In the genomic region with DNA sequence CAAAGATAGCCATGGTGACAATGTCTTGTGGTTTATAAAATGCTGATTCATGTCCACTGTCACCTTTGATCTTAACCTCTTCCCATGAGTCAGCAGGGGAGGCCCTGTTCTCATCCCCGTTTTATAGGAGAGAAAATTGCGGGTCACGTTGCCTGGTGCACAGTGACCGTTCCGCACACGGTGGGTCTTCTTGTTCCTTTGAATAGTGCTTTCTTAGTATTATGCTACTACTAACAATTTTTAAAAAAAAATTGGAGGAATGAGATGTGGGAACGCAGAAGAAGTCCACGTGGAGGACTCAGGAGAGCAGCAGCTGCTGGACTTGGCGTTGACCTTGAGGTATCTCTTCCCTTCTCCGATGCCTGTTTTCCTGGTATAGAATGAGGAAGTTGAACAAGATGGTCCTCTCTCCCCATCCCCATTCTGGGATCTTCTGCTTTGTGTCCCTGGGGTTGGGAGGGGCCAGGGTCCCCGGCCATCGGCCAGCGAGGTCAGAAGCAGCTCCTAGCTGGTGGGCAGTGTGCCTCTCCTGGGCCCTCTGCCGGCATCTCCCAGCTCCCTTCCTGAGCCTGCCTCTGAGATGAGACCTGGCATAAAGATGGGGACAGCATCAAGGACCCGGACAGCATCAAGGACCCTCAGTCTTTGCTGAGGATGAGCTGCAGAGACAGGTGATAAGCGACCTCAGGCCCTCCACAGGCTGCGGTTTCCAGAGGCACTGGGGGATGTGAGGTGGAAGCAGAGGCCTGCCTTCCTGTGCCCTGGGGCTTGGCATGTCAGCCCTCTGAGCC, we compare ENCODE assay signal across 1 cellular context.
TF ChIP-seq lines count a peak whose summit lies in the region.

No MANE protein-coding gene starts in this region.

TF ChIP-seq in K562, 482 proteins besides CTCF, POLR2A, EP300 and RAD21 (continues in another document):
- TF ChIP-seq FOXK2 (conservative IDR thresholded peaks at IDR 0.05 in 1 of 2, IDR thresholded peaks at IDR 0.05 in 1 of 2; ENCODE audit: low read depth in 2 of 2) (0 out of 4 replicates have a peak, but pooled peaks of 1 of the 2 experiments have one; percentile 27), BACH1 (tag; IDR thresholded peaks at IDR 0.05) (peak; percentile 99), TCF7 (IDR thresholded peaks at IDR 0.05; ENCODE audit: borderline replicate concordance) (peak; percentile 91), SOX6 (IDR thresholded peaks at IDR 0.05) (peak; percentile 45), MAFG (tag; conservative IDR thresholded peaks at IDR 0.05) (peak; percentile 99), ATF7 (IDR thresholded peaks at IDR 0.05) (0 out of 2 replicates have a peak, but pooled peaks have one; percentile 31), MEIS2 (IDR thresholded peaks at IDR 0.05; ENCODE audit: partially characterized antibody) (peak; percentile 36), ZNF584 (CRISPR knock-in tag; IDR thresholded peaks at IDR 0.05; ENCODE audit: low read depth) (no peak), MAFF (IDR thresholded peaks at IDR 0.05; ENCODE audit: low read length) (peak; percentile 95), ZNF175 (CRISPR knock-in tag; IDR thresholded peaks at IDR 0.05; ENCODE audit: low read depth) (no peak), MYC (IDR thresholded peaks at IDR 0.05; ENCODE audit: low read depth, low read length) (peak; percentile 81), MYC (CRISPR knock-in tag; IDR thresholded peaks at IDR 0.05; ENCODE audit: borderline replicate concordance, low read depth) (no peak), TEAD4 (IDR thresholded peaks at IDR 0.05; ENCODE audit: low read length) (peak; percentile 50), TEAD4 (CRISPR knock-in tag; IDR thresholded peaks at IDR 0.05; ENCODE audit: borderline replicate concordance) (no peak), DPF2 (IDR thresholded peaks at IDR 0.05) (peak; percentile 88), MAFK (IDR thresholded peaks at IDR 0.05; ENCODE audit: low read length) (peak; percentile 94), SNIP1 (IDR thresholded peaks at IDR 0.05; ENCODE audit: low read depth) (no peak), L3MBTL2 (IDR thresholded peaks at IDR 0.05) (peak; percentile 89), ZEB2 (IDR thresholded peaks at IDR 0.05) (peak; percentile 39; the same call in 1 of the 2 replicates), ELF1 (tag; IDR thresholded peaks at IDR 0.05) (peak; percentile 39; the same call in 1 of the 2 replicates), ESRRA (IDR thresholded peaks at IDR 0.05; ENCODE audit: borderline replicate concordance, low read depth) (peak; percentile 97), NRF1 (conservative IDR thresholded peaks at IDR 0.05 in 1 of 2, IDR thresholded peaks at IDR 0.05 in 1 of 2) (no peak), SREBF1 (IDR thresholded peaks at IDR 0.05; ENCODE audit: borderline replicate concordance, low read depth, low read length) (no peak), ZNF253 (CRISPR knock-in tag; conservative IDR thresholded peaks at IDR 0.05) (no peak), GABPB1 (CRISPR knock-in tag; IDR thresholded peaks at IDR 0.05) (peak; percentile 32; the same call in 1 of the 2 replicates), ZNF79 (CRISPR knock-in tag; IDR thresholded peaks at IDR 0.05; ENCODE audit: low read depth) (no peak), ZNF263 (CRISPR knock-in tag; IDR thresholded peaks at IDR 0.05; ENCODE audit: borderline replicate concordance) (peak; percentile 64; the same call in 1 of the 2 replicates), SMARCC2 (IDR thresholded peaks at IDR 0.05; ENCODE audit: low read depth) (peak; percentile 73), SMARCE1 (IDR thresholded peaks at IDR 0.05) (peak; percentile 68), NBN (IDR thresholded peaks at IDR 0.05; ENCODE audit: low read depth) (peak; percentile 55; the same call in 1 of the 2 replicates), ELF2 (CRISPR knock-in tag; IDR thresholded peaks at IDR 0.05) (0 out of 2 replicates have a peak, but pooled peaks have one; percentile 21), RBM17 (IDR thresholded peaks at IDR 0.05; ENCODE audit: borderline replicate concordance, low read depth, low read length) (no peak), MECOM (CRISPR knock-in tag; IDR thresholded peaks at IDR 0.05) (peak; percentile 28; the same call in 1 of the 2 replicates)
- TF ChIP-seq, protein P1, sequence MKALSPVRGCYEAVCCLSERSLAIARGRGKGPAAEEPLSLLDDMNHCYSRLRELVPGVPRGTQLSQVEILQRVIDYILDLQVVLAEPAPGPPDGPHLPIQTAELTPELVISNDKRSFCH (CRISPR knock-in tag; IDR thresholded peaks at IDR 0.05), result no peak
- TF ChIP-seq, protein P1 (tag; IDR thresholded peaks at IDR 0.05), result no peak
- TF ChIP-seq, protein P2, sequence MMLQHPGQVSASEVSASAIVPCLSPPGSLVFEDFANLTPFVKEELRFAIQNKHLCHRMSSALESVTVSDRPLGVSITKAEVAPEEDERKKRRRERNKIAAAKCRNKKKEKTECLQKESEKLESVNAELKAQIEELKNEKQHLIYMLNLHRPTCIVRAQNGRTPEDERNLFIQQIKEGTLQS (IDR thresholded peaks at IDR 0.05), result peak; percentile 88
- TF ChIP-seq, protein P2 (CRISPR knock-in tag; conservative IDR thresholded peaks at IDR 0.05), result no peak
- TF ChIP-seq, protein P3, sequence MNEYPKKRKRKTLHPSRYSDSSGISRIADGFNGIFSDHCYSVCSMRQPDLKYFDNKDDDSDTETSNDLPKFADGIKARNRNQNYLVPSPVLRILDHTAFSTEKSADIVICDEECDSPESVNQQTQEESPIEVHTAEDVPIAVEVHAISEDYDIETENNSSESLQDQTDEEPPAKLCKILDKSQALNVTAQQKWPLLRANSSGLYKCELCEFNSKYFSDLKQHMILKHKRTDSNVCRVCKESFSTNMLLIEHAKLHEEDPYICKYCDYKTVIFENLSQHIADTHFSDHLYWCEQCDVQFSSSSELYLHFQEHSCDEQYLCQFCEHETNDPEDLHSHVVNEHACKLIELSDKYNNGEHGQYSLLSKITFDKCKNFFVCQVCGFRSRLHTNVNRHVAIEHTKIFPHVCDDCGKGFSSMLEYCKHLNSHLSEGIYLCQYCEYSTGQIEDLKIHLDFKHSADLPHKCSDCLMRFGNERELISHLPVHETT (CRISPR knock-in tag; conservative IDR thresholded peaks at IDR 0.05 in 1 of 2, IDR thresholded peaks at IDR 0.05 in 1 of 2), result peak in 1 of 2 experiments; percentile 44; a peak in 1 of 4 replicates
- TF ChIP-seq, protein P4, sequence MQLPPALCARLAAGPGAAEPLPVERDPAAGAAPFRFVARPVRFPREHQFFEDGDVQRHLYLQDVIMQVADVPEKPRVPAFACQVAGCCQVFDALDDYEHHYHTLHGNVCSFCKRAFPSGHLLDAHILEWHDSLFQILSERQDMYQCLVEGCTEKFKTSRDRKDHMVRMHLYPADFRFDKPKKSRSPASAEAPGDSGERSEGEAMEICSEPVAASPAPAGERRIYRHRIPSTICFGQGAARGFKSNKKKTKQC (CRISPR knock-in tag; IDR thresholded peaks at IDR 0.05), result no peak
- TF ChIP-seq, protein P5, sequence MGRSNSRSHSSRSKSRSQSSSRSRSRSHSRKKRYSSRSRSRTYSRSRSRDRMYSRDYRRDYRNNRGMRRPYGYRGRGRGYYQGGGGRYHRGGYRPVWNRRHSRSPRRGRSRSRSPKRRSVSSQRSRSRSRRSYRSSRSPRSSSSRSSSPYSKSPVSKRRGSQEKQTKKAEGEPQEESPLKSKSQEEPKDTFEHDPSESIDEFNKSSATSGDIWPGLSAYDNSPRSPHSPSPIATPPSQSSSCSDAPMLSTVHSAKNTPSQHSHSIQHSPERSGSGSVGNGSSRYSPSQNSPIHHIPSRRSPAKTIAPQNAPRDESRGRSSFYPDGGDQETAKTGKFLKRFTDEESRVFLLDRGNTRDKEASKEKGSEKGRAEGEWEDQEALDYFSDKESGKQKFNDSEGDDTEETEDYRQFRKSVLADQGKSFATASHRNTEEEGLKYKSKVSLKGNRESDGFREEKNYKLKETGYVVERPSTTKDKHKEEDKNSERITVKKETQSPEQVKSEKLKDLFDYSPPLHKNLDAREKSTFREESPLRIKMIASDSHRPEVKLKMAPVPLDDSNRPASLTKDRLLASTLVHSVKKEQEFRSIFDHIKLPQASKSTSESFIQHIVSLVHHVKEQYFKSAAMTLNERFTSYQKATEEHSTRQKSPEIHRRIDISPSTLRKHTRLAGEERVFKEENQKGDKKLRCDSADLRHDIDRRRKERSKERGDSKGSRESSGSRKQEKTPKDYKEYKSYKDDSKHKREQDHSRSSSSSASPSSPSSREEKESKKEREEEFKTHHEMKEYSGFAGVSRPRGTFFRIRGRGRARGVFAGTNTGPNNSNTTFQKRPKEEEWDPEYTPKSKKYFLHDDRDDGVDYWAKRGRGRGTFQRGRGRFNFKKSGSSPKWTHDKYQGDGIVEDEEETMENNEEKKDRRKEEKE (IDR thresholded peaks at IDR 0.05; ENCODE audit: borderline replicate concordance in 1 of 2, control insufficient read depth in 1 of 2, low read depth in 2 of 2, low read length in 1 of 2), result no peak
- TF ChIP-seq, protein P6, sequence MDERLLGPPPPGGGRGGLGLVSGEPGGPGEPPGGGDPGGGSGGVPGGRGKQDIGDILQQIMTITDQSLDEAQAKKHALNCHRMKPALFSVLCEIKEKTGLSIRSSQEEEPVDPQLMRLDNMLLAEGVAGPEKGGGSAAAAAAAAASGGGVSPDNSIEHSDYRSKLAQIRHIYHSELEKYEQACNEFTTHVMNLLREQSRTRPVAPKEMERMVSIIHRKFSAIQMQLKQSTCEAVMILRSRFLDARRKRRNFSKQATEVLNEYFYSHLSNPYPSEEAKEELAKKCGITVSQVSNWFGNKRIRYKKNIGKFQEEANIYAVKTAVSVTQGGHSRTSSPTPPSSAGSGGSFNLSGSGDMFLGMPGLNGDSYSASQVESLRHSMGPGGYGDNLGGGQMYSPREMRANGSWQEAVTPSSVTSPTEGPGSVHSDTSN (CRISPR knock-in tag; IDR thresholded peaks at IDR 0.05; ENCODE audit: low read depth), result no peak
- TF ChIP-seq, protein P6 (tag; conservative IDR thresholded peaks at IDR 0.05; ENCODE audit: low read depth), result 0 out of 2 replicates have a peak, but pooled peaks have one; percentile 21
- TF ChIP-seq, protein P7, sequence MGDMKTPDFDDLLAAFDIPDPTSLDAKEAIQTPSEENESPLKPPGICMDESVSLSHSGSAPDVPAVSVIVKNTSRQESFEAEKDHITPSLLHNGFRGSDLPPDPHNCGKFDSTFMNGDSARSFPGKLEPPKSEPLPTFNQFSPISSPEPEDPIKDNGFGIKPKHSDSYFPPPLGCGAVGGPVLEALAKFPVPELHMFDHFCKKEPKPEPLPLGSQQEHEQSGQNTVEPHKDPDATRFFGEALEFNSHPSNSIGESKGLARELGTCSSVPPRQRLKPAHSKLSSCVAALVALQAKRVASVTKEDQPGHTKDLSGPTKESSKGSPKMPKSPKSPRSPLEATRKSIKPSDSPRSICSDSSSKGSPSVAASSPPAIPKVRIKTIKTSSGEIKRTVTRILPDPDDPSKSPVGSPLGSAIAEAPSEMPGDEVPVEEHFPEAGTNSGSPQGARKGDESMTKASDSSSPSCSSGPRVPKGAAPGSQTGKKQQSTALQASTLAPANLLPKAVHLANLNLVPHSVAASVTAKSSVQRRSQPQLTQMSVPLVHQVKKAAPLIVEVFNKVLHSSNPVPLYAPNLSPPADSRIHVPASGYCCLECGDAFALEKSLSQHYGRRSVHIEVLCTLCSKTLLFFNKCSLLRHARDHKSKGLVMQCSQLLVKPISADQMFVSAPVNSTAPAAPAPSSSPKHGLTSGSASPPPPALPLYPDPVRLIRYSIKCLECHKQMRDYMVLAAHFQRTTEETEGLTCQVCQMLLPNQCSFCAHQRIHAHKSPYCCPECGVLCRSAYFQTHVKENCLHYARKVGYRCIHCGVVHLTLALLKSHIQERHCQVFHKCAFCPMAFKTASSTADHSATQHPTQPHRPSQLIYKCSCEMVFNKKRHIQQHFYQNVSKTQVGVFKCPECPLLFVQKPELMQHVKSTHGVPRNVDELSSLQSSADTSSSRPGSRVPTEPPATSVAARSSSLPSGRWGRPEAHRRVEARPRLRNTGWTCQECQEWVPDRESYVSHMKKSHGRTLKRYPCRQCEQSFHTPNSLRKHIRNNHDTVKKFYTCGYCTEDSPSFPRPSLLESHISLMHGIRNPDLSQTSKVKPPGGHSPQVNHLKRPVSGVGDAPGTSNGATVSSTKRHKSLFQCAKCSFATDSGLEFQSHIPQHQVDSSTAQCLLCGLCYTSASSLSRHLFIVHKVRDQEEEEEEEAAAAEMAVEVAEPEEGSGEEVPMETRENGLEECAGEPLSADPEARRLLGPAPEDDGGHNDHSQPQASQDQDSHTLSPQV (IDR thresholded peaks at IDR 0.05), result peak; percentile 92
